In the genomic region with DNA sequence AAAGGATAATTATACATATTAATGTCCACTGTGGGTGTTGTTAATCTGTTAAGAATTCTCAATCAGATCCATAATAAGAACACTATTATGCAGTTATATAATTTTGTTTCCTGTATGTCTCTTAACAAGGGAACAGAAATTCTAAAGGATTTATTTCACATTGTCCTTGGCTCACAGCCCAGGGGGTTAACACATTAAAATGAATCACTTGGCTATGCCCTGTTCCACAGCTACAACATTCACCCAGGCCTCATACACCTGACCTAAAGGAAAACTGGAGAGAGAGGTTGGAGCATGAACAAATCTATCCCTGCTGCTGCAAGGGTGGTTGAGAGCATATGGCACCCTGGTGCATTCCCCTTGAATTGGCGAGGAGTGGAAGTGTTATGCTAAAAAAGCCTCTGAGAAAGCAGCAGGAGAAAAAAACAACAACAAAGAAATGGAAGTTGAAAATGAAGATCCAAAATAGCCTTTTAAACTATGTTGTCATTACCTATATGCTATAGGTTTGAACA, we compare ENCODE assay signal across 32 cellular contexts.
"Had no signal": no experiment of that assay in that cellular context is flagged by ENCODE, and none has a peak within 500 bp of the region (broad histone marks: within the 10 kb centered on the region; RNA-seq: fewer than 3 reads in every experiment).

No MANE protein-coding gene starts in this region.

- H3K9me2 ChIP-seq: SK-N-SH had no signal

- H3K4me3 ChIP-seq: cardiac muscle cell, Peyer's patch, SJSA1 had no signal

- H3K36me3 ChIP-seq: brain microvascular endothelial cell, cardiac muscle cell, Peyer's patch, SJSA1 had no signal

- H3K9me3 ChIP-seq: Peyer's patch, SJSA1, SK-N-SH had no signal

- H3K4me3 Mint-ChIP-seq: activated CD4-positive, alpha-beta T cell treated with anti-CD3 and anti-CD28 coated beads for 36 hours; activated CD4-positive, alpha-beta T cell treated with anti-CD3 and anti-CD28 coated beads, Interleukin-2, amount 10 ng/mL, durations not matched to agents 7 days and 5 days; activated CD8-positive, alpha-beta T cell treated with anti-CD3 and anti-CD28 coated beads, Interleukin-2, amount 10 ng/mL, durations not matched to agents 7 days and 5 days; activated naive CD4-positive, alpha-beta T cell treated with anti-CD3 and anti-CD28 coated beads for 36 hours; activated T-cell treated with anti-CD3 and anti-CD28 coated beads, Interleukin-2, amount 50 U/mL, for 24 hours; central memory CD8-positive, alpha-beta T cell; T-helper 1 cell treated with Interleukin-12 subunit alpha and Interleukin-12 subunit beta and Interleukin-4 antibody, amounts not matched to agents 30 μg/mL and 1 μg/mL, for 36 hours; T-helper 2 cell treated with Interferon-gamma antibody and Interleukin-4, amounts not matched to agents 5 μg/mL and 100 μg/mL, for 36 hours had no signal

- H3K27me3 ChIP-seq: brain microvascular endothelial cell, cardiac muscle cell, Peyer's patch, SJSA1 had no signal

- H3K4me2 ChIP-seq: SK-N-SH had no signal

- H3K27me3 Mint-ChIP-seq: activated CD4-positive, alpha-beta T cell treated with anti-CD3 and anti-CD28 coated beads for 36 hours; activated CD4-positive, alpha-beta T cell treated with anti-CD3 and anti-CD28 coated beads, Interleukin-2, amount 10 ng/mL, durations not matched to agents 7 days and 5 days; activated T-cell treated with anti-CD3 and anti-CD28 coated beads, Interleukin-2, amount 50 U/mL, for 24 hours; central memory CD8-positive, alpha-beta T cell had no signal

- ATAC-seq: activated CD4-positive, alpha-beta T cell treated with anti-CD3 and anti-CD28 coated beads for 36 hours; activated CD4-positive, CD25-positive, alpha-beta regulatory T cell treated with anti-CD3 and anti-CD28 coated beads, Interleukin-2, amount 50 U/mL, for 24 hours; activated CD8-positive, alpha-beta T cell treated with anti-CD3 and anti-CD28 coated beads, Interleukin-2, amount 10 ng/mL, durations not matched to agents 7 days and 5 days; activated naive CD4-positive, alpha-beta T cell treated with anti-CD3 and anti-CD28 coated beads, Interleukin-2, amount 50 U/mL, for 72 hours; PC-3 had no signal

- H3K4me1 ChIP-seq: Peyer's patch, SJSA1 had no signal

- H3K9ac ChIP-seq: SK-N-SH had no signal

- H3K4me1 Mint-ChIP-seq: activated CD4-positive, alpha-beta T cell treated with anti-CD3 and anti-CD28 coated beads for 36 hours; activated CD4-positive, alpha-beta T cell treated with anti-CD3 and anti-CD28 coated beads, Interleukin-2, amount 10 ng/mL, durations not matched to agents 7 days and 5 days; central memory CD8-positive, alpha-beta T cell had no signal

- H3K27ac ChIP-seq: brain microvascular endothelial cell, cardiac muscle cell, Peyer's patch, SJSA1 had no signal

- H3K27ac Mint-ChIP-seq: activated CD4-positive, alpha-beta T cell treated with anti-CD3 and anti-CD28 coated beads for 36 hours; activated CD4-positive, alpha-beta T cell treated with anti-CD3 and anti-CD28 coated beads, Interleukin-2, amount 10 ng/mL, durations not matched to agents 7 days and 5 days; activated CD8-positive, alpha-beta T cell treated with anti-CD3 and anti-CD28 coated beads, Interleukin-2, amount 10 ng/mL, durations not matched to agents 7 days and 5 days; activated naive CD4-positive, alpha-beta T cell treated with anti-CD3 and anti-CD28 coated beads for 36 hours; activated naive CD4-positive, alpha-beta T cell treated with anti-CD3 and anti-CD28 coated beads, Interleukin-2, amount 50 U/mL, for 72 hours; activated T-cell treated with anti-CD3 and anti-CD28 coated beads, Interleukin-2, amount 50 U/mL, for 24 hours; activated T-helper 2 cell treated with anti-CD3 and anti-CD28 coated beads, Interferon-gamma antibody, Interleukin-2, Interleukin-4, amounts not matched to agents 10 μg/mL and 5 μg/mL and 100 μg/mL, durations not matched to agents 14 hours and 24 hours and 36 hours; T-helper 1 cell treated with Interleukin-12 subunit alpha and Interleukin-12 subunit beta and Interleukin-4 antibody, amounts not matched to agents 30 μg/mL and 1 μg/mL, for 36 hours; T-helper 2 cell treated with Interferon-gamma antibody and Interleukin-4, amounts not matched to agents 5 μg/mL and 100 μg/mL, for 36 hours had no signal

- FAIRE-seq: TTC549 had no signal

- DNase-seq: activated CD4-positive, alpha-beta T cell treated with anti-CD3 and anti-CD28 coated beads for 36 hours; activated CD4-positive, alpha-beta T cell treated with anti-CD3 and anti-CD28 coated beads, Interleukin-2, amount 10 ng/mL, durations not matched to agents 7 days and 5 days; activated CD4-positive, alpha-beta T cell treated with anti-CD3 and anti-CD28 coated beads, Interleukin-2, amount 50 U/mL, for 48 hours; activated CD8-positive, alpha-beta T cell treated with anti-CD3 and anti-CD28 coated beads, Interleukin-2, amount 10 ng/mL, durations not matched to agents 7 days and 5 days; activated gamma-delta T cell; activated naive CD4-positive, alpha-beta T cell treated with anti-CD3 and anti-CD28 coated beads for 36 hours; activated T-cell treated with anti-CD3 and anti-CD28 coated beads, Interleukin-2, amount 50 U/mL, for 24 hours; amniotic stem cell; aorta; brain microvascular endothelial cell; NCI-H1105; NCI-H1417 treated with DMSO at 0.1 percent for 48 hours; NCI-H187 treated with DMSO at 0.1 percent for 48 hours; NCI-H2171 treated with DMSO at 0.1 percent for 48 hours; NCI-H2227 treated with DMSO at 0.1 percent for 48 hours; NCI-H526; NCI-H748 treated with DMSO at 0.1 percent for 48 hours; NK-92 treated with Interleukin-12 subunit alpha and Interleukin-12 subunit beta, amount 100 ng/mL, for 24 hours; PC-3; Peyer's patch; RPMI8226; SHP77 treated with DMSO at 0.1 percent for 48 hours; SK-N-SH had no signal
